Comparison of ENCODE assay signal across 30 cellular contexts in the genomic region with DNA sequence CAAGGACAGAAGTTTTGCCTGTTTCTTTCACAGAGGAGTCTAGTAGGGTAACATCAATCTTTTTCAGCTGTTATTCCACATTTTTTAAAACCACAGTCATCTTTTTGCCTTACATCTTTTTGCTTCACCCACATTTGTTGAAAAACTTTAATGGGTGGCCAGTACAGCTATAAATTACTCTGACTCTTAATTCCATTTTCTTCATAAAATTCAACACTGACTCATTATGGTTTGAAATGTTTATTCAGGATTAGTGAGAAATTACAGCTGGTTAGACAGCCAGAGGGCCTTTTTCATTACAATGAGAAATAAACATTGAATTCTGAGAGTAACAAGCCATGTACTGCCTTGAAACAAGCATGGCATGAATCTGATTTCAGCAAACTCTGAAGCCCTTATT. TPM values are rescaled to one million over a fixed set of nuclear protein-coding genes. Genes with fewer than 3 reads are reported as not detected.
DNase-seq lines count a peak whose midpoint lies in the region; ATAC-seq, FAIRE-seq and TF ChIP-seq lines count a peak whose summit lies in the region.
"Had no signal": no experiment of that assay in that cellular context is flagged by ENCODE, and none has a peak within 500 bp of the region (broad histone marks: within the 10 kb centered on the region; RNA-seq: fewer than 3 reads in every experiment).

No MANE protein-coding gene starts in this region.

- no peaks in the 10 kb centered on the region for H3K79me2 ChIP-seq in astrocyte (ENCODE audit: insufficient read depth, low read length)
- no peaks in the 10 kb centered on the region for H3K79me2 ChIP-seq in osteoblast (ENCODE audit: insufficient read depth, low read length)
- no peaks in the 10 kb centered on the region for H3K79me2 ChIP-seq in MM.1S (ENCODE audit: low read length)

- CTCF ChIA-PET in AG04450 (lab: Charles Lee) = interaction anchor here (0.5 to 3.0 kb wide), 7 partner anchors 14 to 309 kb away, joined by 3 to 24 read pairs (median 4); partner anchors contain the start of gene NDUFAF4
- CTCF ChIA-PET in HEK293 (lab: Yijun Ruan, JAX) = interaction anchor here (0.6 kb wide), 1 partner anchor 271 kb away, joined by 4 read pairs; no protein-coding TSS in a partner anchor
- CTCF ChIA-PET in Calu3 (lab: Charles Lee) = no interaction called here

- FAIRE-seq in astrocyte (lab: Jason Lieb, UNC) = no peak
- FAIRE-seq: A204.1, GM19239 had no signal

- POLR2A ChIA-PET in AG04450 (lab: Yijun Ruan, JAX) = interaction anchor here (0.8 to 0.9 kb wide), 2 partner anchors 41 to 62 kb away, joined by 3 to 4 read pairs; partner anchors contain the start of gene GPR63
- POLR2A ChIA-PET in HEK293 (lab: Yijun Ruan, JAX) = no interaction called here

- H4K20me1 ChIP-seq in astrocyte (ENCODE audit: insufficient read depth, low read length) = no peaks in the 10 kb centered on the region
- no peaks in the 10 kb centered on the region for H4K20me1 ChIP-seq in osteoblast (ENCODE audit: insufficient read depth, low read length)
- no peaks in the 10 kb centered on the region for H4K20me1 ChIP-seq in MM.1S (ENCODE audit: insufficient read depth, low read length)

- TF ChIP-seq CTCF in AG04450 (IDR thresholded peaks at IDR 0.05; ENCODE audit: low read depth, low read length) (no peak), HEK293 (tag by site-specific recombination; IDR thresholded peaks at IDR 0.05) (no peak), astrocyte (IDR thresholded peaks at IDR 0.05; ENCODE audit: insufficient read depth, low read depth, low read length) (no peak), osteoblast (IDR thresholded peaks at IDR 0.05; ENCODE audit: extremely low read depth, low read depth, low read length) (no peak), MM.1S (IDR thresholded peaks at IDR 0.05; ENCODE audit: low read length) (no peak), Calu3 (IDR thresholded peaks at IDR 0.05; ENCODE audit: unreplicated experiment) (no peak)

- H3K4me2 ChIP-seq in astrocyte (ENCODE audit: low read length) (no peak overlapping the region), osteoblast (ENCODE audit: insufficient read depth, low read length) (no peak overlapping the region), MM.1S (ENCODE audit: low read depth, low read length) (no peak overlapping the region)

- peak; percentile 23 for DNase-seq in AG04450 (ENCODE audit: low read depth, low spot score)
- DNase-seq in astrocyte (ENCODE audit: low read depth) = peak; percentile 46
- DNase-seq in osteoblast (ENCODE audit: insufficient read length, low spot score, missing footprints) = peak; percentile 44
- DNase-seq in MM.1S = no peak
- no peak for DNase-seq in NOMO-1 treated with DMSO at 0.1 percent for 48 hours (lab: John Stamatoyannopoulos, UW; ENCODE audit: unreplicated experiment)
- DNase-seq in Calu3 = no peak
- DNase-seq: activated CD4-positive, CD25-positive, alpha-beta regulatory T cell; activated CD8-positive, alpha-beta memory T cell treated with anti-CD3 and anti-CD28 coated beads, Interleukin-2, amount 50 U/mL, for 48 hours; activated naive CD4-positive, alpha-beta T cell treated with anti-CD3 and anti-CD28 coated beads, Interleukin-2, amount 10 ng/mL, durations not matched to agents 7 days and 5 days; BE2C; effector memory CD4-positive, alpha-beta T cell; GDM1; heart right ventricle; Karpas-422; mammary epithelial cell; NCI-H1694; NCI-H524 treated with DMSO at 0.1 percent for 48 hours; NK-92 treated with Interleukin-12 subunit alpha and Interleukin-12 subunit beta, amount 100 ng/mL, for 24 hours; Peyer's patch; posterior cingulate gyrus; right lobe of liver; stimulated activated naive B cell treated with anti-CD40 and anti-IgM and Interleukin-4, amounts not matched to agents 10 μg/mL and 1 μg/mL and 100 μg/mL, for 72 hours; T-helper 1 cell had no signal

- H3K27me3 Mint-ChIP-seq in astrocyte (ENCODE audit: low read depth, unreplicated experiment) (no peaks in the 10 kb centered on the region), Calu3 (ENCODE audit: unreplicated experiment) (no peaks in the 10 kb centered on the region)

- H3K4me3 ChIP-seq in AG04450 (ENCODE audit: low read depth, low read length) (no peak overlapping the region), HEK293 (ENCODE audit: low read depth, low read length) (no peak overlapping the region), astrocyte (ENCODE audit: insufficient read depth, low read depth, low read length) (no peak overlapping the region), osteoblast (ENCODE audit: insufficient read depth, low read length) (no peak overlapping the region), MM.1S (ENCODE audit: low read length) (no peak overlapping the region)
- H3K4me3 ChIP-seq: cardiac muscle cell, coronary artery, heart right ventricle, Peyer's patch, right lobe of liver had no signal

- H3K36me3 ChIP-seq in HEK293 (ENCODE audit: control insufficient read depth in 2 of 2, insufficient read depth in 1 of 2, low read length in 2 of 2) (no peaks in the 10 kb centered on the region), astrocyte (ENCODE audit: insufficient read depth, low read length) (no peaks in the 10 kb centered on the region), osteoblast (ENCODE audit: insufficient read depth, low read length) (no peaks in the 10 kb centered on the region), MM.1S (replicated peaks; ENCODE audit: insufficient read depth, low read length) (no peaks in the 10 kb centered on the region)
- H3K36me3 ChIP-seq: BE2C, cardiac muscle cell, heart right ventricle, Peyer's patch, right lobe of liver had no signal

- H2AFZ ChIP-seq in astrocyte (ENCODE audit: low read depth, low read length) = no peak overlapping the region
- H2AFZ ChIP-seq in osteoblast (ENCODE audit: low read length) = no peak overlapping the region
- no peak overlapping the region for H2AFZ ChIP-seq in MM.1S (ENCODE audit: low read length)

- H3K4me3 Mint-ChIP-seq in astrocyte (ENCODE audit: unreplicated experiment) (no peak overlapping the region), Calu3 (ENCODE audit: low read depth, unreplicated experiment) (no peak overlapping the region)
- H3K4me3 Mint-ChIP-seq: activated naive CD4-positive, alpha-beta T cell treated with anti-CD3 and anti-CD28 coated beads, Interleukin-2, amount 10 ng/mL, durations not matched to agents 7 days and 5 days; stimulated activated naive B cell treated with anti-CD40 and anti-IgM and Interleukin-4, amounts not matched to agents 10 μg/mL and 1 μg/mL and 100 μg/mL, for 72 hours had no signal

- H3K9me3 ChIP-seq in AG04450 (ENCODE audit: control insufficient read depth, insufficient read depth, low read length) (no peaks in the 10 kb centered on the region), HEK293 (ENCODE audit: control insufficient read depth, insufficient read depth, low read depth, low read length) (no peaks in the 10 kb centered on the region), astrocyte (ENCODE audit: insufficient read depth, low read depth, low read length) (no peaks in the 10 kb centered on the region), osteoblast (ENCODE audit: low read depth, low read length) (no peaks in the 10 kb centered on the region), MM.1S (replicated peaks; ENCODE audit: insufficient read depth, low read length) (no peaks in the 10 kb centered on the region)
- H3K9me3 ChIP-seq: BE2C, heart right ventricle, Peyer's patch, right lobe of liver had no signal

- H3K27ac ChIP-seq in AG04450 (ENCODE audit: low read depth, low read length) (no peak overlapping the region), HEK293 (ENCODE audit: extremely low read depth, low read depth, low read length) (no peak overlapping the region), astrocyte (ENCODE audit: low read depth, low read length) (no peak overlapping the region), osteoblast (ENCODE audit: low read depth, low read length) (no peak overlapping the region), MM.1S (ENCODE audit: low read length) (no peak overlapping the region)
- H3K27ac ChIP-seq: cardiac muscle cell, coronary artery, heart right ventricle, right lobe of liver had no signal

- no peaks in the 10 kb centered on the region for H3K9me2 ChIP-seq in MM.1S (replicated peaks; ENCODE audit: insufficient read depth, low read length)

- no TSS peak for BruUV-seq in Calu3 (replicated peaks; lab: Mats Ljungman, UMichigan)

- H3K36me3 Mint-ChIP-seq in astrocyte (ENCODE audit: low read depth, unreplicated experiment) (no peaks in the 10 kb centered on the region), Calu3 (ENCODE audit: insufficient read depth, unreplicated experiment) (no peaks in the 10 kb centered on the region)
- H3K36me3 Mint-ChIP-seq: activated naive CD4-positive, alpha-beta T cell treated with anti-CD3 and anti-CD28 coated beads, Interleukin-2, amount 10 ng/mL, durations not matched to agents 7 days and 5 days; stimulated activated naive B cell treated with anti-CD40 and anti-IgM and Interleukin-4, amounts not matched to agents 10 μg/mL and 1 μg/mL and 100 μg/mL, for 72 hours had no signal

- H3K4me1 ChIP-seq in HEK293 (ENCODE audit: control insufficient read depth, insufficient read depth, low read length) = peaks cover 8% of the 10 kb centered on the region; the same call in 1 of the 2 replicates
- H3K4me1 ChIP-seq in astrocyte (ENCODE audit: insufficient read depth, low read length) = no peaks in the 10 kb centered on the region
- H3K4me1 ChIP-seq in osteoblast (ENCODE audit: insufficient read depth, low read length) = no peaks in the 10 kb centered on the region
- no peaks in the 10 kb centered on the region for H3K4me1 ChIP-seq in MM.1S (ENCODE audit: low read length)
- H3K4me1 ChIP-seq: BE2C, heart right ventricle, Peyer's patch, right lobe of liver had no signal

- H3K27ac Mint-ChIP-seq in astrocyte (ENCODE audit: unreplicated experiment) = no peak overlapping the region
- H3K27ac Mint-ChIP-seq in Calu3 (ENCODE audit: unreplicated experiment) = no peak overlapping the region
- H3K27ac Mint-ChIP-seq: activated naive CD4-positive, alpha-beta T cell treated with anti-CD3 and anti-CD28 coated beads, Interleukin-2, amount 10 ng/mL, durations not matched to agents 7 days and 5 days; stimulated activated naive B cell treated with anti-CD40 and anti-IgM and Interleukin-4, amounts not matched to agents 10 μg/mL and 1 μg/mL and 100 μg/mL, for 72 hours had no signal

- no peaks in the 10 kb centered on the region for H3F3A ChIP-seq in MM.1S (ENCODE audit: insufficient read depth, low read length)

- intact Hi-C loops in Calu3 (cut with micrococcal nuclease; ENCODE audit: unreplicated experiment) = no loop called here

- H3K9ac ChIP-seq in astrocyte (ENCODE audit: low read length) (no peak overlapping the region), MM.1S (ENCODE audit: low read length) (no peak overlapping the region)

- no peak for ATAC-seq in GM19328 (IDR thresholded peaks at IDR 0.05; ENCODE audit: unreplicated experiment)
- ATAC-seq: heart right ventricle; right lobe of liver; stimulated activated naive B cell treated with anti-CD40 and anti-IgM and Interleukin-4, amounts not matched to agents 10 μg/mL and 1 μg/mL and 100 μg/mL, for 72 hours had no signal

- H3K4me1 Mint-ChIP-seq in astrocyte (ENCODE audit: low read depth, unreplicated experiment) (no peaks in the 10 kb centered on the region), Calu3 (ENCODE audit: low read depth, unreplicated experiment) (no peaks in the 10 kb centered on the region)
- H3K4me1 Mint-ChIP-seq: stimulated activated naive B cell treated with anti-CD40 and anti-IgM and Interleukin-4, amounts not matched to agents 10 μg/mL and 1 μg/mL and 100 μg/mL, for 72 hours had no signal

- H3K9me3 Mint-ChIP-seq in astrocyte (ENCODE audit: unreplicated experiment) = no peaks in the 10 kb centered on the region
- no peaks in the 10 kb centered on the region for H3K9me3 Mint-ChIP-seq in Calu3 (ENCODE audit: low read depth, unreplicated experiment)
- H3K9me3 Mint-ChIP-seq: activated naive CD4-positive, alpha-beta T cell treated with anti-CD3 and anti-CD28 coated beads, Interleukin-2, amount 10 ng/mL, durations not matched to agents 7 days and 5 days; stimulated activated naive B cell treated with anti-CD40 and anti-IgM and Interleukin-4, amounts not matched to agents 10 μg/mL and 1 μg/mL and 100 μg/mL, for 72 hours had no signal

- H3K27me3 ChIP-seq in AG04450 (ENCODE audit: control insufficient read depth, insufficient read depth, low read length) = peaks cover 5% of the 10 kb centered on the region
- no peaks in the 10 kb centered on the region for H3K27me3 ChIP-seq in astrocyte (ENCODE audit: insufficient read depth, low read length)
- no peaks in the 10 kb centered on the region for H3K27me3 ChIP-seq in osteoblast (ENCODE audit: insufficient read depth, low read length)
- H3K27me3 ChIP-seq in MM.1S (replicated peaks; ENCODE audit: insufficient read depth, low read length) = no peaks in the 10 kb centered on the region
- H3K27me3 ChIP-seq: BE2C, cardiac muscle cell, heart right ventricle, Peyer's patch, right lobe of liver had no signal

RNA-seq across cellular contexts. Expression of gene NDUFAF4, which starts 19.6 kb away (rescaled TPM):
- 23.6 and 32.5 TPM in 2 replicates for polyA plus RNA-seq in AG04450 (2011; rRNA removed)
- polyA minus RNA-seq in AG04450 (2011; rRNA and poly(A)+ RNA removed) = 16.8 and 17.1 TPM in 2 replicates
- total RNA-seq in astrocyte (38.6 TPM in 2 replicates), osteoblast (6.5 and 9.7 TPM in 2 replicates), Calu3 (2022) (39.6 and 50.9 TPM in 2 replicates)

RNA-seq across cellular contexts. Expression of gene GPR63, which starts 40.8 kb away (rescaled TPM):
- polyA plus RNA-seq in AG04450 (2011; rRNA removed) = 1.4 and 1.6 TPM in 2 replicates
- polyA minus RNA-seq in AG04450 (2011; rRNA and poly(A)+ RNA removed) = 1.4 and 2.6 TPM in 2 replicates
- 1.6 and 1.8 TPM in 2 replicates for total RNA-seq in astrocyte
- under 0.01 TPM in 2 replicates for total RNA-seq in osteoblast
- total RNA-seq in Calu3 (2022) = 1.3 and 2.7 TPM in 2 replicates
- polyA plus RNA-seq: cardiac muscle cell had no signal

RNA-seq across cellular contexts. Expression of gene KLHL32, which starts 46.4 kb away (rescaled TPM):
- 0.04 TPM in 1 of 2 replicates, not detected in the other for polyA plus RNA-seq in AG04450 (2011; rRNA removed)
- polyA minus RNA-seq in AG04450 (2011; rRNA and poly(A)+ RNA removed) = not detected in 2 replicates
- total RNA-seq in astrocyte = 0.41 TPM in 1 of 2 replicates, not detected in the other
- not detected in 2 replicates for total RNA-seq in osteoblast
- 0.12 and 0.20 TPM in 2 replicates for total RNA-seq in Calu3 (2022)
- total RNA-seq: epithelial cell of proximal tubule had no signal

Comparison
In these comparisons a context has a peak if more than half of its experiments do, and no peak if none do; other contexts are left out.
1. DNase-seq: peak in AG04450 (single experiment), astrocyte (single experiment) and osteoblast (single experiment); none in MM.1S (single experiment), NOMO-1 treated with DMSO at 0.1 percent for 48 hours (single experiment) and Calu3 (single experiment).